14 cellular contexts compared by ENCODE assay signal in the genomic region with DNA sequence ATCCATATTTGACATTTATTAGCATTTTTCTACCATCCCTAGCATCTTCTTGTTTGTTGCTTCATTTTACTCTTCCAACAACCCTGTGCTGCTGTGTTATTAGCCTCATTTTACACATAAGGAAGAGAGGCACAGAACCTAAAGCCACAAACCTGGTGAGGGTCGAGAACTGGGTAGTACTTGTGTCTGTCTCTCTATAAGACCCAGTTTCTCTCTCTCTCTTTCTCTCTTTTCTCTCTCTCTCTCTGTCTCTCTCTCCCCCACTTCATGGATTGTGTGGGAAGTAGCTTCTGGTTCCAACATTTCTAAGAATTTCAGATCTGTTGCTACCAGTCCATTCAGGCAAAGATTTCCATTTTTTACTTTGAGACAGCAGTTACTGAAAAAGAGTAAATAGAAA. TPM values are rescaled to one million over a fixed set of nuclear protein-coding genes. Genes with fewer than 3 reads are reported as not detected.
DNase-seq lines count a peak whose midpoint lies in the region; ATAC-seq and TF ChIP-seq lines count a peak whose summit lies in the region.
"Had no signal": no experiment of that assay in that cellular context is flagged by ENCODE, and none has a peak within 500 bp of the region (broad histone marks: within the 10 kb centered on the region; RNA-seq: fewer than 3 reads in every experiment).

No MANE protein-coding gene starts in this region.

- H3K36me3 ChIP-seq in GM23248 (ENCODE audit: low read depth), result peaks cover 9% of the 10 kb centered on the region
- 0 out of 2 replicates have a peak, but pooled peaks cover 3% of the 10 kb centered on the region for H3K36me3 ChIP-seq in SJCRH30

- CTCF ChIA-PET in activated CD8-positive, alpha-beta T cell treated with anti-CD3 and anti-CD28 coated beads, Interleukin-2, amount 10 ng/mL, durations not matched to agents 7 days and 5 days (lab: Charles Lee), result no interaction called here

- DNase-seq in NCI-H82 (lab: John Stamatoyannopoulos, UW) (peak; percentile 0), NCI-H82 treated with DMSO at 0.1 percent for 48 hours (lab: John Stamatoyannopoulos, UW; ENCODE audit: unreplicated experiment) (no peak), GM23248 (no peak), caudate nucleus (lab: John Stamatoyannopoulos, UW) (no peak), SJCRH30 (no peak)
- DNase-seq in activated CD8-positive, alpha-beta T cell treated with anti-CD3 and anti-CD28 coated beads, Interleukin-2, amount 10 ng/mL, durations not matched to agents 7 days and 5 days, result no peak
- no peak for DNase-seq in stimulated activated CD4-positive, alpha-beta T cell treated with anti-CD3 and anti-CD28 coated beads, Interleukin-4, amount 100 ng/mL, for 4 hours
- DNase-seq: 8988T; activated CD4-positive, alpha-beta T cell treated with anti-CD3 and anti-CD28 coated beads, Interleukin-2, amount 50 U/mL, for 1 hour; NCI-H1048; NCI-H524 treated with DMSO at 0.1 percent for 48 hours had no signal

- no peaks in the 10 kb centered on the region for H4K20me1 ChIP-seq in GM23248 (ENCODE audit: insufficient read depth)

- peak overlapping the region; percentile 26 for H3K4me3 Mint-ChIP-seq in activated CD8-positive, alpha-beta T cell treated with anti-CD3 and anti-CD28 coated beads, Interleukin-2, amount 10 ng/mL, durations not matched to agents 7 days and 5 days
- H3K4me3 Mint-ChIP-seq in nephron, result peak overlapping the region; percentile 69 to 82 (median 78)

- peaks cover 27% of the 10 kb centered on the region for H3K79me2 ChIP-seq in GM23248 (ENCODE audit: insufficient read depth)

- H3K4me2 ChIP-seq in GM23248 (ENCODE audit: unreplicated experiment), result peak overlapping the region; percentile 97

- H2AFZ ChIP-seq in GM23248, result peak overlapping the region; percentile 100

- TF ChIP-seq CTCF in nephron (IDR thresholded peaks at IDR 0.05; ENCODE audit: unreplicated experiment in 3 of 3), result no peak

- in situ Hi-C loops in GM23248 (cut with MboI), result no loop called here

- no peak for ATAC-seq in activated CD8-positive, alpha-beta T cell treated with anti-CD3 and anti-CD28 coated beads, Interleukin-2, amount 10 ng/mL, durations not matched to agents 7 days and 5 days

- H3K9me3 ChIP-seq in GM23248 (ENCODE audit: low read depth), result no peaks in the 10 kb centered on the region
- H3K9me3 ChIP-seq in SJCRH30 (replicated peaks), result no peaks in the 10 kb centered on the region
- H3K9me3 ChIP-seq: SJSA1 had no signal

- peaks cover 8% of the 10 kb centered on the region; the same call in 1 of the 2 replicates for H3F3A ChIP-seq in GM23248 (ENCODE audit: insufficient read depth)

- H3K36me3 Mint-ChIP-seq in activated CD8-positive, alpha-beta T cell treated with anti-CD3 and anti-CD28 coated beads, Interleukin-2, amount 10 ng/mL, durations not matched to agents 7 days and 5 days (ENCODE audit: low read depth), result no peaks in the 10 kb centered on the region
- peaks cover 4% of the 10 kb centered on the region for H3K36me3 Mint-ChIP-seq in nephron (ENCODE audit: low read depth)

- H3K9me2 ChIP-seq in GM23248 (ENCODE audit: insufficient read depth), result no peaks in the 10 kb centered on the region

- H3K4me3 ChIP-seq in GM23248 (no peak overlapping the region), SJCRH30 (no peak overlapping the region)

- H3K27ac Mint-ChIP-seq in activated CD8-positive, alpha-beta T cell treated with anti-CD3 and anti-CD28 coated beads, Interleukin-2, amount 10 ng/mL, durations not matched to agents 7 days and 5 days, result no peak overlapping the region
- peak overlapping the region in 2 of 3 experiments; percentile 61 to 93 for H3K27ac Mint-ChIP-seq in nephron

- 0 to 11% methylated on average over 1 of the region's 1 CpG for WGBS in GM23248 (ENCODE audit: low coverage in 1 of 2, low lambda C conversion rate in 2 of 2, missing lambda C conversion rate in 2 of 2), 2 experiments

- peaks cover 4% of the 10 kb centered on the region for H3K4me1 Mint-ChIP-seq in activated CD8-positive, alpha-beta T cell treated with anti-CD3 and anti-CD28 coated beads, Interleukin-2, amount 10 ng/mL, durations not matched to agents 7 days and 5 days (ENCODE audit: low read depth)
- H3K4me1 Mint-ChIP-seq in nephron, result peaks cover 4% of the 10 kb centered on the region

- POLR2A ChIA-PET in activated CD8-positive, alpha-beta T cell treated with anti-CD3 and anti-CD28 coated beads, Interleukin-2, amount 10 ng/mL, durations not matched to agents 7 days and 5 days (lab: Charles Lee), result interaction anchor here (0.8 kb wide), 1 partner anchor 9 kb away, joined by 3 read pairs; no protein-coding TSS in a partner anchor

- H3K27me3 Mint-ChIP-seq in activated CD8-positive, alpha-beta T cell treated with anti-CD3 and anti-CD28 coated beads, Interleukin-2, amount 10 ng/mL, durations not matched to agents 7 days and 5 days (ENCODE audit: low read depth), result no peaks in the 10 kb centered on the region
- no peaks in the 10 kb centered on the region for H3K27me3 Mint-ChIP-seq in nephron (ENCODE audit: low read depth)

- H3K27ac ChIP-seq in GM23248, result no peak overlapping the region
- no peak overlapping the region for H3K27ac ChIP-seq in caudate nucleus (ENCODE audit: low read depth, low read length)
- H3K27ac ChIP-seq in SJCRH30, result no peak overlapping the region

- no peak overlapping the region for H3K9ac ChIP-seq in GM23248

- H3K9me3 Mint-ChIP-seq in activated CD8-positive, alpha-beta T cell treated with anti-CD3 and anti-CD28 coated beads, Interleukin-2, amount 10 ng/mL, durations not matched to agents 7 days and 5 days (ENCODE audit: insufficient read depth), result no peaks in the 10 kb centered on the region
- H3K9me3 Mint-ChIP-seq in nephron, result no peaks in the 10 kb centered on the region

- H3K4me1 ChIP-seq in GM23248 (ENCODE audit: insufficient read depth), result peaks cover 10% of the 10 kb centered on the region
- H3K4me1 ChIP-seq in SJCRH30, result no peaks in the 10 kb centered on the region; the same call in 1 of the 2 replicates

- H3K27me3 ChIP-seq in GM23248 (replicated peaks; ENCODE audit: insufficient read depth) (no peaks in the 10 kb centered on the region), SJCRH30 (no peaks in the 10 kb centered on the region)
- H3K27me3 ChIP-seq: adrenal gland, SJSA1 had no signal

RNA-seq across cellular contexts. Expression of gene FRA10AC1, which starts 1.4 kb away (rescaled TPM):
- 7.6 and 17.1 TPM in 2 replicates for total RNA-seq in GM23248 (2014; rRNA removed; shearing (Covaris generic))
- 14.8 and 17.0 TPM in 2 replicates for polyA plus RNA-seq in GM23248 (2016; fragmentation: Nextera tagmentation; extraction: Ambion mirVana)
- total RNA-seq in activated CD8-positive, alpha-beta T cell treated with anti-CD3 and anti-CD28 coated beads, Interleukin-2, amount 10 ng/mL, durations not matched to agents 7 days and 5 days, result 1 to 10 TPM; 5.4 to 6.0 TPM
- total RNA-seq in SJCRH30 (2014; rRNA removed; shearing (Covaris generic)), result 9.1 and 12.3 TPM in 2 replicates

RNA-seq across cellular contexts. Expression of gene LGI1, which starts 53.9 kb away (rescaled TPM):
- total RNA-seq in GM23248 (2014; rRNA removed; shearing (Covaris generic)), result not detected in 2 replicates
- not detected in 2 replicates for polyA plus RNA-seq in GM23248 (2016; fragmentation: Nextera tagmentation; extraction: Ambion mirVana)
- not detected for total RNA-seq in activated CD8-positive, alpha-beta T cell treated with anti-CD3 and anti-CD28 coated beads, Interleukin-2, amount 10 ng/mL, durations not matched to agents 7 days and 5 days
- total RNA-seq in SJCRH30 (2014; rRNA removed; shearing (Covaris generic)), result not detected in 2 replicates
